ENCODE assay signal across 1 cellular context in the genomic region with DNA sequence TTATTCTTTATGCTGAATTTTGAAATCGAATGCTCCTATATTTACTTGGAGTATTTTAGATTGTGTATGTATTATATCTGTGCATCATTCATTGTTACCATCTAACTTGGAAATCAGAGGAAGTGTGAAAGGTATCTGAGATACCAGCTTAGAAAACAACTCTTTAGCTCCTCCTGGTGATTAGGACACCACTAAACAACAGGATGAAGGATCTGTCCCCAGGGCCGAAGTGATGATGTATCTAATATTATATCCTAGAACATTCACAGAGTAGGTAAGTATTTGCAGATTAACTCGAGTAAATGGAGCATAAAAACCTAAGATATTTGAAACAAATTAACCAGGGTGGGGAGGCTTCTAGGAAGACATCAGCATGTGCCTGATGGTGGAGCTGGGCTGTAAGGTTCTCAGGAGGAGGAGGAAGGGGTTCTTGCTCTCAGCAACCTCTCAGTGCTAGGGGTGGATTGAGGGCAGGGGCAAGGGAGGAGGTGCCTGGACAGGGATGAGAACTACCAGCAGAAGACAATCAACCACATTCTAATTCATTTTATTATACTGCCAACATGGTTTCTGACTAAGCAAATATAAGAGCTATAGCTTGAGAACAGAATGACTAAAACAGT.
TF ChIP-seq lines count a peak whose summit lies in the region.

No MANE protein-coding gene starts in this region.

TF ChIP-seq in endothelial cell of umbilical vein, 7 proteins besides CTCF, POLR2A, EP300 and RAD21 (continued from another document):
- TF ChIP-seq GATA2 (IDR thresholded peaks at IDR 0.05; ENCODE audit: insufficient read depth, insufficient read length, low read depth, low read length): no peak
